Comparison of ENCODE assay signal across 8 cellular contexts in the genomic region with DNA sequence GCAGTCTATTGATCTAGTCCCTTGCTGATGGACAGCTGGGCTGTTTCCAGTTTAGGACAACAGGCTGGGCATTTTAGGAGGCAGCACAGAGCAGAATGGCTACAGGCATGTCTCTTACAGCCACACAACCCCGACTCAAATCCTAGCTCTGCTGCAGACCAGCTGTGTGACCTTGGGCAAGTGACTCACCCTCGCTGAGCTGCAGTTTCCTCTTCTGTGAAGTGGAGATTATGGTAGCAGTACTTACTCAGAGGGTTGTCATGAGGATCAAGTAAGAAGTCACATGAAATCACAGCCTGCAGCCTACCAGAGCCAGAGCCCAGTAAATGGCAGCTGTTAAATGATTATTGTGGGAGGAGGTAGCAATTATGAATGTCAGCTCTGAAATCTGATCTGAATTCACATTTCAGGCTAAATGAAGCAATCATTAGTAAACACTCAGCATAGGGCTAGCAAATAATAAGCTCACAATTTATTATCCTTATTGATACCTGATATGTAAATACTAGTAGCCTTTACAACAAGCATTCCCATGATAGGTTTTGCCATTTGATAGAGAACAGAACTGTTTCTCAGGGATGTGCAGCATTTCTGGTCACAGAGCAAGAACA. TPM values are rescaled to one million over a fixed set of nuclear protein-coding genes. Genes with fewer than 3 reads are reported as not detected.
DNase-seq lines count a peak whose midpoint lies in the region; ATAC-seq, FAIRE-seq and TF ChIP-seq lines count a peak whose summit lies in the region.

No MANE protein-coding gene starts in this region.

- ATAC-seq in Right ventricle myocardium superior (ENCODE audit: poor library complexity) (no peak), left colon (peak; percentile 96), GM19328 (IDR thresholded peaks at IDR 0.05; ENCODE audit: unreplicated experiment) (no peak)
- ATAC-seq in effector memory CD8-positive, alpha-beta T cell (replicated peaks) = no peak

- no peak overlapping the region for H3K4me3 ChIP-seq in right atrium auricular region

- DNase-seq in right atrium auricular region (ENCODE audit: low spot score) (peak; percentile 42), Right ventricle myocardium superior (no peak), left colon (peak in 1 of 2 donors; percentile 34), urothelium cell line (ENCODE audit: low spot score) (peak; percentile 56), cortex of kidney (lab: John Stamatoyannopoulos, UW) (no peak)
- peak; percentile 74 for DNase-seq in activated naive CD4-positive, alpha-beta T cell treated with anti-CD3 and anti-CD28 coated beads for 36 hours
- DNase-seq in effector memory CD8-positive, alpha-beta T cell = no peak

- TF ChIP-seq CTCF in right atrium auricular region (IDR thresholded peaks at IDR 0.05) = no peak

- no peaks in the 10 kb centered on the region for H3K27me3 Mint-ChIP-seq in activated naive CD4-positive, alpha-beta T cell treated with anti-CD3 and anti-CD28 coated beads for 36 hours (ENCODE audit: low read depth)
- H3K27me3 Mint-ChIP-seq in effector memory CD8-positive, alpha-beta T cell = peaks cover 10 to 54% of the 10 kb centered on the region in 2 donors

- no peaks in the 10 kb centered on the region for H3K9me3 ChIP-seq in right atrium auricular region

- H3K4me3 Mint-ChIP-seq in activated naive CD4-positive, alpha-beta T cell treated with anti-CD3 and anti-CD28 coated beads for 36 hours = no peak overlapping the region
- H3K4me3 Mint-ChIP-seq in effector memory CD8-positive, alpha-beta T cell = no peak overlapping the region

- H3K27ac ChIP-seq in right atrium auricular region = no peak overlapping the region

- FAIRE-seq in urothelium cell line (lab: Jason Lieb, UNC) = no peak

- H3K36me3 Mint-ChIP-seq in activated naive CD4-positive, alpha-beta T cell treated with anti-CD3 and anti-CD28 coated beads for 36 hours (ENCODE audit: low read depth) = peaks cover 2% of the 10 kb centered on the region
- H3K36me3 Mint-ChIP-seq in effector memory CD8-positive, alpha-beta T cell (ENCODE audit: insufficient read depth) = no peaks in the 10 kb centered on the region

- H3K36me3 ChIP-seq in right atrium auricular region = no peaks in the 10 kb centered on the region

- intact Hi-C loops in Right ventricle myocardium superior (cut with DNase I) = no loop called here
- intact Hi-C loops in activated naive CD4-positive, alpha-beta T cell treated with anti-CD3 and anti-CD28 coated beads for 36 hours (cut with micrococcal nuclease) = loop anchor here (1.0 to 5.0 kb wide), 2 partner anchors 16 to 56 kb away; no protein-coding TSS in a partner anchor
- intact Hi-C loops in left colon (cut with DNase I, micrococcal nuclease) = no loop called here

- CTCF ChIA-PET in activated naive CD4-positive, alpha-beta T cell treated with anti-CD3 and anti-CD28 coated beads for 36 hours (lab: Charles Lee) = no interaction called here

- no peak overlapping the region for H3K27ac Mint-ChIP-seq in activated naive CD4-positive, alpha-beta T cell treated with anti-CD3 and anti-CD28 coated beads for 36 hours
- H3K27ac Mint-ChIP-seq in effector memory CD8-positive, alpha-beta T cell = no peak overlapping the region

- peaks cover 15% of the 10 kb centered on the region for H3K4me1 Mint-ChIP-seq in activated naive CD4-positive, alpha-beta T cell treated with anti-CD3 and anti-CD28 coated beads for 36 hours (ENCODE audit: low read depth)
- H3K4me1 Mint-ChIP-seq in effector memory CD8-positive, alpha-beta T cell (ENCODE audit: low read depth in 2 of 2) = no peaks in the 10 kb centered on the region

- H3K4me1 ChIP-seq in right atrium auricular region = no peaks in the 10 kb centered on the region

- no peaks in the 10 kb centered on the region for H3K27me3 ChIP-seq in right atrium auricular region

- peaks cover 3% of the 10 kb centered on the region for H3K9me3 Mint-ChIP-seq in activated naive CD4-positive, alpha-beta T cell treated with anti-CD3 and anti-CD28 coated beads for 36 hours
- H3K9me3 Mint-ChIP-seq in effector memory CD8-positive, alpha-beta T cell = no peaks in the 10 kb centered on the region

RNA-seq across cellular contexts. Expression of a gene that starts 58.9 kb away (rescaled TPM):
- under 1 TPM in 1 of 2 donors, not detected in 1; 0.12 TPM for total RNA-seq in right atrium auricular region
- total RNA-seq in Right ventricle myocardium superior = not detected
- under 1 TPM in 1 of 2 experiments, not detected in 1; 0.35 TPM for total RNA-seq in activated naive CD4-positive, alpha-beta T cell treated with anti-CD3 and anti-CD28 coated beads for 36 hours
- 1 to 10 TPM; 3.8 to 8.0 TPM for total RNA-seq in left colon

Comparison
In these comparisons a context has a peak if more than half of its experiments do, and no peak if none do; other contexts are left out.
1. DNase-seq: peak in right atrium auricular region (single experiment), activated naive CD4-positive, alpha-beta T cell treated with anti-CD3 and anti-CD28 coated beads for 36 hours (single experiment) and urothelium cell line (single experiment); none in Right ventricle myocardium superior (single experiment), effector memory CD8-positive, alpha-beta T cell (0 of 3) and cortex of kidney (single experiment).